1 cellular context compared by ENCODE assay signal in the genomic region with DNA sequence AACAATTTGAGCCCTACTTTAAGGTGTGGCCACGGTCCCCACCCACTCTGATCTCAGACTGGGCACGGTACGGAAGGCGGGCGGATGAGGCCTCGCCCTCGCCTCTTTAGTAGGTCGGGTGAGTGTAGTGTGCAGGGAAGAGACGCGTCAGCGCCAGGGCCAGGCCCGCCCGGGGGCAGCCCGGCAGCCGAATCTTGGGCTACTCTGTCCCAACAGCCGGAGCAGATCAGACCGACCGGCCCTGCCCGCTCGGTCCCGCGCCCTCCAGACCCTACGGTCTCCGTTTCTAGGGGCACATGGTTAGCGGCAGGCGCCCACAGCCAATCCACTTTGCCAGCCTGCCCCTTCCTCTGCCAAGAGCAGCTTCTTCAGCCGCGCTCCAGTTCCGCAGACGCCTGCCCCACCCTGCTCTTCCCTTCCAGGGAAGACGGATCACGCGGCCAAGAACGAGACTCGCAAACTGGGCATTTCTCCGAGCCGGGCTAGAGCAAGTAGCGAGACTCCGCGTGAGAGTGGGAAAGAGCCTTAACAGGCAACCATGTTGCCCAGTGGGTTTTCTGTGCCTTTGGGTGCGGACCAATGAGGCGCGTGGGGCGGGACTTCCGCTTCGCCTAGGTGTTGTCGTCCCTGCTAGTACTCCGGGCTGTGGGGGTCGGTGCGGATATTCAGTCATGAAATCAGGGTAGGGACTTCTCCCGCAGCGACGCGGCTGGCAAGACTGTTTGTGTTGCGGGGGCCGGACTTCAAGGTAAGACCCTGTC.
A peak's percentile ranks its signal among the peaks of the same experiment; 100 is the strongest.
TF ChIP-seq lines count a peak whose summit lies in the region.

A gene with protein sequence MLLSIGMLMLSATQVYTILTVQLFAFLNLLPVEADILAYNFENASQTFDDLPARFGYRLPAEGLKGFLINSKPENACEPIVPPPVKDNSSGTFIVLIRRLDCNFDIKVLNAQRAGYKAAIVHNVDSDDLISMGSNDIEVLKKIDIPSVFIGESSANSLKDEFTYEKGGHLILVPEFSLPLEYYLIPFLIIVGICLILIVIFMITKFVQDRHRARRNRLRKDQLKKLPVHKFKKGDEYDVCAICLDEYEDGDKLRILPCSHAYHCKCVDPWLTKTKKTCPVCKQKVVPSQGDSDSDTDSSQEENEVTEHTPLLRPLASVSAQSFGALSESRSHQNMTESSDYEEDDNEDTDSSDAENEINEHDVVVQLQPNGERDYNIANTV (plus strand): TSS at position 610 of the 761 bp plus-strand sequence. CDS start 32,812 bp downstream, outside the sequence.

TF ChIP-seq in HepG2, 621 proteins besides CTCF, POLR2A, EP300 and RAD21 (continued from another document and continues in another):
- TF ChIP-seq ZBTB1 (CRISPR knock-in tag; IDR thresholded peaks at IDR 0.05; ENCODE audit: borderline replicate concordance) (peak; percentile 62; the same call in 1 of the 2 replicates), ATAD3A (CRISPR knock-in tag; IDR thresholded peaks at IDR 0.05) (no peak), ZNF230 (CRISPR knock-in tag; IDR thresholded peaks at IDR 0.05) (peak; percentile 92; the same call in 1 of the 2 replicates), ZNF839 (CRISPR knock-in tag; IDR thresholded peaks at IDR 0.05; ENCODE audit: borderline replicate concordance) (no peak; the same call in 1 of the 2 replicates), DR1 (CRISPR knock-in tag; IDR thresholded peaks at IDR 0.05) (peak; percentile 86), ZKSCAN1 (IDR thresholded peaks at IDR 0.05; ENCODE audit: low read length) (no peak), MBD4 (IDR thresholded peaks at IDR 0.05; ENCODE audit: borderline replicate concordance, low read length) (no peak), RXRA (CRISPR knock-in tag; IDR thresholded peaks at IDR 0.05) (peak; percentile 31; the same call in 1 of the 2 replicates), ZFP36 (IDR thresholded peaks at IDR 0.05; ENCODE audit: borderline replicate concordance, low read depth, low read length, partially characterized antibody) (no peak), DPF2 (CRISPR knock-in tag; IDR thresholded peaks at IDR 0.05; ENCODE audit: borderline replicate concordance, low read depth) (no peak), ZFX (CRISPR knock-in tag; IDR thresholded peaks at IDR 0.05; ENCODE audit: low read depth) (peak; percentile 88), RFXAP (CRISPR knock-in tag; IDR thresholded peaks at IDR 0.05; ENCODE audit: borderline replicate concordance) (peak; percentile 65), ZFAT (CRISPR knock-in tag; conservative IDR thresholded peaks at IDR 0.05) (no peak), EEA1 (CRISPR knock-in tag; IDR thresholded peaks at IDR 0.05; ENCODE audit: borderline replicate concordance) (no peak), ZNF431 (CRISPR knock-in tag; IDR thresholded peaks at IDR 0.05; ENCODE audit: borderline replicate concordance, low read depth) (0 out of 2 replicates have a peak, but pooled peaks have one; percentile 59), CEBPB (IDR thresholded peaks at IDR 0.05; ENCODE audit: borderline replicate concordance, low read depth, low read length) (no peak), ZSCAN12 (CRISPR knock-in tag; IDR thresholded peaks at IDR 0.05) (no peak), ZMYM4 (CRISPR knock-in tag; IDR thresholded peaks at IDR 0.05) (peak; percentile 74), ZMAT3 (CRISPR knock-in tag; conservative IDR thresholded peaks at IDR 0.05) (peak; percentile 72), HHEX (CRISPR knock-in tag; IDR thresholded peaks at IDR 0.05) (no peak), KAT8 (CRISPR knock-in tag; IDR thresholded peaks at IDR 0.05) (peak; percentile 46; the same call in 1 of the 2 replicates), HMGA1 (CRISPR knock-in tag; conservative IDR thresholded peaks at IDR 0.05) (no peak)
- TF ChIP-seq, protein P1, sequence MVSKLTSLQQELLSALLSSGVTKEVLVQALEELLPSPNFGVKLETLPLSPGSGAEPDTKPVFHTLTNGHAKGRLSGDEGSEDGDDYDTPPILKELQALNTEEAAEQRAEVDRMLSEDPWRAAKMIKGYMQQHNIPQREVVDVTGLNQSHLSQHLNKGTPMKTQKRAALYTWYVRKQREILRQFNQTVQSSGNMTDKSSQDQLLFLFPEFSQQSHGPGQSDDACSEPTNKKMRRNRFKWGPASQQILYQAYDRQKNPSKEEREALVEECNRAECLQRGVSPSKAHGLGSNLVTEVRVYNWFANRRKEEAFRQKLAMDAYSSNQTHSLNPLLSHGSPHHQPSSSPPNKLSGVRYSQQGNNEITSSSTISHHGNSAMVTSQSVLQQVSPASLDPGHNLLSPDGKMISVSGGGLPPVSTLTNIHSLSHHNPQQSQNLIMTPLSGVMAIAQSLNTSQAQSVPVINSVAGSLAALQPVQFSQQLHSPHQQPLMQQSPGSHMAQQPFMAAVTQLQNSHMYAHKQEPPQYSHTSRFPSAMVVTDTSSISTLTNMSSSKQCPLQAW (CRISPR knock-in tag; IDR thresholded peaks at IDR 0.05) = peak; percentile 53
- TF ChIP-seq, protein P2, sequence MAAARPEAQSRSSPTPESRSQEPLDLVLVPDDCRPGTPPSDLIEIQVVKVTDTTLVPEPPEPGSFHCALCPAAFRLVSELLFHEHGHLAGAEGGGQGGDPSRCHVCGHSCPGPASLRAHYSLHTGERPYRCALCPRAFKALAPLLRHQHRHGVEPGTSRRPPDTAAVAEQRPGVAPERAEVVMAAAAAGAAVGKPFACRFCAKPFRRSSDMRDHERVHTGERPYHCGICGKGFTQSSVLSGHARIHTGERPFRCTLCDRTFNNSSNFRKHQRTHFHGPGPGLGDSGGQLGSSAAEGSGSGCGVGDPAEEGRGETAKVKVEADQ (CRISPR knock-in tag; IDR thresholded peaks at IDR 0.05; ENCODE audit: borderline replicate concordance) = no peak; the same call in 1 of the 2 replicates
- TF ChIP-seq, protein P3, sequence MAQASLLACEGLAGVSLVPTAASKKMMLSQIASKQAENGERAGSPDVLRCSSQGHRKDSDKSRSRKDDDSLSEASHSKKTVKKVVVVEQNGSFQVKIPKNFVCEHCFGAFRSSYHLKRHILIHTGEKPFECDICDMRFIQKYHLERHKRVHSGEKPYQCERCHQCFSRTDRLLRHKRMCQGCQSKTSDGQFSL (CRISPR knock-in tag; IDR thresholded peaks at IDR 0.05) = peak; percentile 52; the same call in 1 of the 2 replicates
- TF ChIP-seq, protein P4, sequence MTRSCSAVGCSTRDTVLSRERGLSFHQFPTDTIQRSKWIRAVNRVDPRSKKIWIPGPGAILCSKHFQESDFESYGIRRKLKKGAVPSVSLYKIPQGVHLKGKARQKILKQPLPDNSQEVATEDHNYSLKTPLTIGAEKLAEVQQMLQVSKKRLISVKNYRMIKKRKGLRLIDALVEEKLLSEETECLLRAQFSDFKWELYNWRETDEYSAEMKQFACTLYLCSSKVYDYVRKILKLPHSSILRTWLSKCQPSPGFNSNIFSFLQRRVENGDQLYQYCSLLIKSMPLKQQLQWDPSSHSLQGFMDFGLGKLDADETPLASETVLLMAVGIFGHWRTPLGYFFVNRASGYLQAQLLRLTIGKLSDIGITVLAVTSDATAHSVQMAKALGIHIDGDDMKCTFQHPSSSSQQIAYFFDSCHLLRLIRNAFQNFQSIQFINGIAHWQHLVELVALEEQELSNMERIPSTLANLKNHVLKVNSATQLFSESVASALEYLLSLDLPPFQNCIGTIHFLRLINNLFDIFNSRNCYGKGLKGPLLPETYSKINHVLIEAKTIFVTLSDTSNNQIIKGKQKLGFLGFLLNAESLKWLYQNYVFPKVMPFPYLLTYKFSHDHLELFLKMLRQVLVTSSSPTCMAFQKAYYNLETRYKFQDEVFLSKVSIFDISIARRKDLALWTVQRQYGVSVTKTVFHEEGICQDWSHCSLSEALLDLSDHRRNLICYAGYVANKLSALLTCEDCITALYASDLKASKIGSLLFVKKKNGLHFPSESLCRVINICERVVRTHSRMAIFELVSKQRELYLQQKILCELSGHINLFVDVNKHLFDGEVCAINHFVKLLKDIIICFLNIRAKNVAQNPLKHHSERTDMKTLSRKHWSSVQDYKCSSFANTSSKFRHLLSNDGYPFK (CRISPR knock-in tag; IDR thresholded peaks at IDR 0.05; ENCODE audit: borderline replicate concordance) = peak; percentile 66
- TF ChIP-seq, protein P5, sequence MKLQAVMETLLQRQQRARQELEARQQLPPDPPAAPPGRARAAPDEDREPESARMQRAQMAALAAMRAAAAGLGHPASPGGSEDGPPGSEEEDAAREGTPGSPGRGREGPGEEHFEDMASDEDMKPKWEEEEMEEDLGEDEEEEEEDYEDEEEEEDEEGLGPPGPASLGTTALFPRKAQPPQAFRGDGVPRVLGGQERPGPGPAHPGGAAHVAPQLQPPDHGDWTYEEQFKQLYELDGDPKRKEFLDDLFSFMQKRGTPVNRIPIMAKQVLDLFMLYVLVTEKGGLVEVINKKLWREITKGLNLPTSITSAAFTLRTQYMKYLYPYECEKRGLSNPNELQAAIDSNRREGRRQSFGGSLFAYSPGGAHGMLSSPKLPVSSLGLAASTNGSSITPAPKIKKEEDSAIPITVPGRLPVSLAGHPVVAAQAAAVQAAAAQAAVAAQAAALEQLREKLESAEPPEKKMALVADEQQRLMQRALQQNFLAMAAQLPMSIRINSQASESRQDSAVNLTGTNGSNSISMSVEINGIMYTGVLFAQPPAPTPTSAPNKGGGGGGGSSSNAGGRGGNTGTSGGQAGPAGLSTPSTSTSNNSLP (IDR thresholded peaks at IDR 0.05; ENCODE audit: low read depth, low read length) = no peak
- TF ChIP-seq, protein P6, sequence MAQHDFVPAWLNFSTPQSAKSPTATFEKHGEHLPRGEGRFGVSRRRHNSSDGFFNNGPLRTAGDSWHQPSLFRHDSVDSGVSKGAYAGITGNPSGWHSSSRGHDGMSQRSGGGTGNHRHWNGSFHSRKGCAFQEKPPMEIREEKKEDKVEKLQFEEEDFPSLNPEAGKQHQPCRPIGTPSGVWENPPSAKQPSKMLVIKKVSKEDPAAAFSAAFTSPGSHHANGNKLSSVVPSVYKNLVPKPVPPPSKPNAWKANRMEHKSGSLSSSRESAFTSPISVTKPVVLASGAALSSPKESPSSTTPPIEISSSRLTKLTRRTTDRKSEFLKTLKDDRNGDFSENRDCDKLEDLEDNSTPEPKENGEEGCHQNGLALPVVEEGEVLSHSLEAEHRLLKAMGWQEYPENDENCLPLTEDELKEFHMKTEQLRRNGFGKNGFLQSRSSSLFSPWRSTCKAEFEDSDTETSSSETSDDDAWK (CRISPR knock-in tag; IDR thresholded peaks at IDR 0.05) = no peak
- TF ChIP-seq, protein P7, sequence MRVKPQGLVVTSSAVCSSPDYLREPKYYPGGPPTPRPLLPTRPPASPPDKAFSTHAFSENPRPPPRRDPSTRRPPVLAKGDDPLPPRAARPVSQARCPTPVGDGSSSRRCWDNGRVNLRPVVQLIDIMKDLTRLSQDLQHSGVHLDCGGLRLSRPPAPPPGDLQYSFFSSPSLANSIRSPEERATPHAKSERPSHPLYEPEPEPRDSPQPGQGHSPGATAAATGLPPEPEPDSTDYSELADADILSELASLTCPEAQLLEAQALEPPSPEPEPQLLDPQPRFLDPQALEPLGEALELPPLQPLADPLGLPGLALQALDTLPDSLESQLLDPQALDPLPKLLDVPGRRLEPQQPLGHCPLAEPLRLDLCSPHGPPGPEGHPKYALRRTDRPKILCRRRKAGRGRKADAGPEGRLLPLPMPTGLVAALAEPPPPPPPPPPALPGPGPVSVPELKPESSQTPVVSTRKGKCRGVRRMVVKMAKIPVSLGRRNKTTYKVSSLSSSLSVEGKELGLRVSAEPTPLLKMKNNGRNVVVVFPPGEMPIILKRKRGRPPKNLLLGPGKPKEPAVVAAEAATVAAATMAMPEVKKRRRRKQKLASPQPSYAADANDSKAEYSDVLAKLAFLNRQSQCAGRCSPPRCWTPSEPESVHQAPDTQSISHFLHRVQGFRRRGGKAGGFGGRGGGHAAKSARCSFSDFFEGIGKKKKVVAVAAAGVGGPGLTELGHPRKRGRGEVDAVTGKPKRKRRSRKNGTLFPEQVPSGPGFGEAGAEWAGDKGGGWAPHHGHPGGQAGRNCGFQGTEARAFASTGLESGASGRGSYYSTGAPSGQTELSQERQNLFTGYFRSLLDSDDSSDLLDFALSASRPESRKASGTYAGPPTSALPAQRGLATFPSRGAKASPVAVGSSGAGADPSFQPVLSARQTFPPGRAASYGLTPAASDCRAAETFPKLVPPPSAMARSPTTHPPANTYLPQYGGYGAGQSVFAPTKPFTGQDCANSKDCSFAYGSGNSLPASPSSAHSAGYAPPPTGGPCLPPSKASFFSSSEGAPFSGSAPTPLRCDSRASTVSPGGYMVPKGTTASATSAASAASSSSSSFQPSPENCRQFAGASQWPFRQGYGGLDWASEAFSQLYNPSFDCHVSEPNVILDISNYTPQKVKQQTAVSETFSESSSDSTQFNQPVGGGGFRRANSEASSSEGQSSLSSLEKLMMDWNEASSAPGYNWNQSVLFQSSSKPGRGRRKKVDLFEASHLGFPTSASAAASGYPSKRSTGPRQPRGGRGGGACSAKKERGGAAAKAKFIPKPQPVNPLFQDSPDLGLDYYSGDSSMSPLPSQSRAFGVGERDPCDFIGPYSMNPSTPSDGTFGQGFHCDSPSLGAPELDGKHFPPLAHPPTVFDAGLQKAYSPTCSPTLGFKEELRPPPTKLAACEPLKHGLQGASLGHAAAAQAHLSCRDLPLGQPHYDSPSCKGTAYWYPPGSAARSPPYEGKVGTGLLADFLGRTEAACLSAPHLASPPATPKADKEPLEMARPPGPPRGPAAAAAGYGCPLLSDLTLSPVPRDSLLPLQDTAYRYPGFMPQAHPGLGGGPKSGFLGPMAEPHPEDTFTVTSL (CRISPR knock-in tag; IDR thresholded peaks at IDR 0.05; ENCODE audit: borderline replicate concordance) = peak; percentile 23; the same call in 1 of the 2 replicates
- TF ChIP-seq, protein P8, sequence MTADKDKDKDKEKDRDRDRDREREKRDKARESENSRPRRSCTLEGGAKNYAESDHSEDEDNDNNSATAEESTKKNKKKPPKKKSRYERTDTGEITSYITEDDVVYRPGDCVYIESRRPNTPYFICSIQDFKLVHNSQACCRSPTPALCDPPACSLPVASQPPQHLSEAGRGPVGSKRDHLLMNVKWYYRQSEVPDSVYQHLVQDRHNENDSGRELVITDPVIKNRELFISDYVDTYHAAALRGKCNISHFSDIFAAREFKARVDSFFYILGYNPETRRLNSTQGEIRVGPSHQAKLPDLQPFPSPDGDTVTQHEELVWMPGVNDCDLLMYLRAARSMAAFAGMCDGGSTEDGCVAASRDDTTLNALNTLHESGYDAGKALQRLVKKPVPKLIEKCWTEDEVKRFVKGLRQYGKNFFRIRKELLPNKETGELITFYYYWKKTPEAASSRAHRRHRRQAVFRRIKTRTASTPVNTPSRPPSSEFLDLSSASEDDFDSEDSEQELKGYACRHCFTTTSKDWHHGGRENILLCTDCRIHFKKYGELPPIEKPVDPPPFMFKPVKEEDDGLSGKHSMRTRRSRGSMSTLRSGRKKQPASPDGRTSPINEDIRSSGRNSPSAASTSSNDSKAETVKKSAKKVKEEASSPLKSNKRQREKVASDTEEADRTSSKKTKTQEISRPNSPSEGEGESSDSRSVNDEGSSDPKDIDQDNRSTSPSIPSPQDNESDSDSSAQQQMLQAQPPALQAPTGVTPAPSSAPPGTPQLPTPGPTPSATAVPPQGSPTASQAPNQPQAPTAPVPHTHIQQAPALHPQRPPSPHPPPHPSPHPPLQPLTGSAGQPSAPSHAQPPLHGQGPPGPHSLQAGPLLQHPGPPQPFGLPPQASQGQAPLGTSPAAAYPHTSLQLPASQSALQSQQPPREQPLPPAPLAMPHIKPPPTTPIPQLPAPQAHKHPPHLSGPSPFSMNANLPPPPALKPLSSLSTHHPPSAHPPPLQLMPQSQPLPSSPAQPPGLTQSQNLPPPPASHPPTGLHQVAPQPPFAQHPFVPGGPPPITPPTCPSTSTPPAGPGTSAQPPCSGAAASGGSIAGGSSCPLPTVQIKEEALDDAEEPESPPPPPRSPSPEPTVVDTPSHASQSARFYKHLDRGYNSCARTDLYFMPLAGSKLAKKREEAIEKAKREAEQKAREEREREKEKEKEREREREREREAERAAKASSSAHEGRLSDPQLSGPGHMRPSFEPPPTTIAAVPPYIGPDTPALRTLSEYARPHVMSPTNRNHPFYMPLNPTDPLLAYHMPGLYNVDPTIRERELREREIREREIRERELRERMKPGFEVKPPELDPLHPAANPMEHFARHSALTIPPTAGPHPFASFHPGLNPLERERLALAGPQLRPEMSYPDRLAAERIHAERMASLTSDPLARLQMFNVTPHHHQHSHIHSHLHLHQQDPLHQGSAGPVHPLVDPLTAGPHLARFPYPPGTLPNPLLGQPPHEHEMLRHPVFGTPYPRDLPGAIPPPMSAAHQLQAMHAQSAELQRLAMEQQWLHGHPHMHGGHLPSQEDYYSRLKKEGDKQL (CRISPR knock-in tag; IDR thresholded peaks at IDR 0.05; ENCODE audit: low read depth) = no peak
